Comparison of ENCODE assay signal across 22 cellular contexts in genomic region chr1:200862713-200863415, GRCh38. TPM values are rescaled to one million over a fixed set of nuclear protein-coding genes. Genes with fewer than 3 reads are reported as not detected.
DNase-seq lines count a peak whose midpoint lies in the region; ATAC-seq, FAIRE-seq and TF ChIP-seq lines count a peak whose summit lies in the region.
"Had no signal": no experiment of that assay in that cellular context is flagged by ENCODE, and none has a peak within 500 bp of the region (broad histone marks: within the 10 kb centered on the region; RNA-seq: fewer than 3 reads in every experiment).

No MANE protein-coding gene starts in this region.

- ATAC-seq in activated CD8-positive, alpha-beta T cell treated with anti-CD3 and anti-CD28 coated beads for 36 hours, result no peak
- ATAC-seq: left lung, SK-N-SH treated with all-trans-retinoic acid at 6 μM for 48 hours had no signal

- peak overlapping the region; percentile 5; the same call in 1 of the 2 replicates for H3K9ac ChIP-seq in MM.1S (ENCODE audit: low read length)

- H2AFZ ChIP-seq in MM.1S (ENCODE audit: low read length), result no peak overlapping the region

- CTCF ChIA-PET in MCF 10A (lab: Yijun Ruan, JAX), result interaction anchor here (0.6 to 1.0 kb wide), 3 partner anchors 11 to 323 kb away, joined by 3 to 4 read pairs (median 4); no protein-coding TSS in a partner anchor
- CTCF ChIA-PET in activated CD8-positive, alpha-beta T cell treated with anti-CD3 and anti-CD28 coated beads for 36 hours (lab: Charles Lee), result interaction anchor here (0.7 to 1.3 kb wide), 2 partner anchors 28 to 108 kb away, joined by 3 read pairs; no protein-coding TSS in a partner anchor

- POLR2A ChIA-PET in MCF 10A (lab: Yijun Ruan, JAX), result interaction anchor here (0.6 to 1.6 kb wide), 3 partner anchors 12 to 228 kb away, joined by 3 to 5 read pairs (median 5); no protein-coding TSS in a partner anchor
- POLR2A ChIA-PET in activated CD8-positive, alpha-beta T cell treated with anti-CD3 and anti-CD28 coated beads for 36 hours (lab: Charles Lee), result interaction anchor here (0.6 to 1.4 kb wide), 3 partner anchors 25 to 305 kb away, joined by 3 to 4 read pairs (median 3); no protein-coding TSS in a partner anchor

- no peaks in the 10 kb centered on the region for H3K4me1 Mint-ChIP-seq in MCF 10A (ENCODE audit: insufficient read depth, unreplicated experiment)
- peaks cover 37% of the 10 kb centered on the region for H3K4me1 Mint-ChIP-seq in activated CD8-positive, alpha-beta T cell treated with anti-CD3 and anti-CD28 coated beads for 36 hours (ENCODE audit: low read depth)
- H3K4me1 Mint-ChIP-seq in T-helper 2 cell treated with Interferon-gamma antibody and Interleukin-4, amounts not matched to agents 5 μg/mL and 100 μg/mL, for 36 hours (ENCODE audit: low read depth), result peaks cover 16% of the 10 kb centered on the region

- H3K4me3 ChIP-seq in breast epithelium (no peak overlapping the region), MM.1S (ENCODE audit: low read length) (no peak overlapping the region), right atrium auricular region (no peak overlapping the region)
- H3K4me3 ChIP-seq: left lung, ovary, testis had no signal

- no peak for TF ChIP-seq POLR2A in breast epithelium (IDR thresholded peaks at IDR 0.05)
- no peak for TF ChIP-seq POLR2A in H54 (IDR thresholded peaks at IDR 0.05; ENCODE audit: low read depth, low read length)

- H3K9me3 Mint-ChIP-seq in MCF 10A (ENCODE audit: unreplicated experiment), result no peaks in the 10 kb centered on the region
- H3K9me3 Mint-ChIP-seq in activated CD8-positive, alpha-beta T cell treated with anti-CD3 and anti-CD28 coated beads for 36 hours, result no peaks in the 10 kb centered on the region
- H3K9me3 Mint-ChIP-seq in T-helper 2 cell treated with Interferon-gamma antibody and Interleukin-4, amounts not matched to agents 5 μg/mL and 100 μg/mL, for 36 hours, result no peaks in the 10 kb centered on the region
- H3K9me3 Mint-ChIP-seq: activated T-helper 2 cell treated with anti-CD3 and anti-CD28 coated beads, Interferon-gamma antibody, Interleukin-2, Interleukin-4, amounts not matched to agents 10 μg/mL and 5 μg/mL and 100 μg/mL, durations not matched to agents 14 hours and 24 hours and 36 hours had no signal

- H3K27me3 ChIP-seq in breast epithelium (no peaks in the 10 kb centered on the region), MM.1S (replicated peaks; ENCODE audit: insufficient read depth, low read length) (no peaks in the 10 kb centered on the region), right atrium auricular region (no peaks in the 10 kb centered on the region)
- H3K27me3 ChIP-seq: left lung, ovary, testis had no signal

- H3F3A ChIP-seq in MM.1S (ENCODE audit: insufficient read depth, low read length), result peaks cover 36% of the 10 kb centered on the region

- intact Hi-C loops in MCF 10A (cut with micrococcal nuclease), result no loop called here
- intact Hi-C loops in breast epithelium (cut with DNase I; ENCODE audit: low total_unique reads), result no loop called here
- intact Hi-C loops in activated CD8-positive, alpha-beta T cell treated with anti-CD3 and anti-CD28 coated beads for 36 hours (cut with micrococcal nuclease), result no loop called here

- H3K9me2 ChIP-seq in MM.1S (replicated peaks; ENCODE audit: insufficient read depth, low read length), result no peaks in the 10 kb centered on the region

- no peak overlapping the region for H3K4me3 Mint-ChIP-seq in MCF 10A (ENCODE audit: unreplicated experiment)
- H3K4me3 Mint-ChIP-seq in activated CD8-positive, alpha-beta T cell treated with anti-CD3 and anti-CD28 coated beads for 36 hours, result no peak overlapping the region
- H3K4me3 Mint-ChIP-seq in T-helper 2 cell treated with Interferon-gamma antibody and Interleukin-4, amounts not matched to agents 5 μg/mL and 100 μg/mL, for 36 hours, result no peak overlapping the region

- H3K27ac ChIP-seq in breast epithelium (no peak overlapping the region), MM.1S (ENCODE audit: low read length) (peak overlapping the region; percentile 42; the same call in 1 of the 2 replicates), right atrium auricular region (no peak overlapping the region)
- H3K27ac ChIP-seq: epithelial cell of prostate, left lung, ovary, testis had no signal

- H3K4me2 ChIP-seq in MM.1S (ENCODE audit: low read depth, low read length), result peak overlapping the region; percentile 8; the same call in 1 of the 2 replicates

- FAIRE-seq in H54 (lab: Jason Lieb, UNC), result no peak
- FAIRE-seq: astrocyte had no signal

- no peaks in the 10 kb centered on the region for H3K79me2 ChIP-seq in MM.1S (ENCODE audit: low read length)

- TF ChIP-seq CTCF in MCF 10A (IDR thresholded peaks at IDR 0.05; ENCODE audit: unreplicated experiment), result no peak
- TF ChIP-seq CTCF in breast epithelium (IDR thresholded peaks at IDR 0.05), result no peak
- TF ChIP-seq CTCF in MM.1S (IDR thresholded peaks at IDR 0.05; ENCODE audit: low read length), result no peak
- no peak for TF ChIP-seq CTCF in activated CD8-positive, alpha-beta T cell treated with anti-CD3 and anti-CD28 coated beads for 36 hours (IDR thresholded peaks at IDR 0.05)
- TF ChIP-seq CTCF in right atrium auricular region (IDR thresholded peaks at IDR 0.05), result no peak

- H3K4me1 ChIP-seq in breast epithelium, result no peaks in the 10 kb centered on the region
- peaks cover 45% of the 10 kb centered on the region for H3K4me1 ChIP-seq in MM.1S (ENCODE audit: low read length)
- H3K4me1 ChIP-seq in right atrium auricular region, result peaks cover 0 to 11% of the 10 kb centered on the region in 2 donors
- H3K4me1 ChIP-seq: left lung, testis had no signal

- no peaks in the 10 kb centered on the region for H4K20me1 ChIP-seq in MM.1S (ENCODE audit: insufficient read depth, low read length)

- peaks cover 77% of the 10 kb centered on the region for H3K36me3 Mint-ChIP-seq in MCF 10A (ENCODE audit: insufficient read depth, unreplicated experiment)
- H3K36me3 Mint-ChIP-seq in activated CD8-positive, alpha-beta T cell treated with anti-CD3 and anti-CD28 coated beads for 36 hours (ENCODE audit: low read depth), result no peaks in the 10 kb centered on the region
- H3K36me3 Mint-ChIP-seq in T-helper 2 cell treated with Interferon-gamma antibody and Interleukin-4, amounts not matched to agents 5 μg/mL and 100 μg/mL, for 36 hours (ENCODE audit: low read depth), result no peaks in the 10 kb centered on the region

- H3K9me3 ChIP-seq in breast epithelium (no peaks in the 10 kb centered on the region), MM.1S (replicated peaks; ENCODE audit: insufficient read depth, low read length) (no peaks in the 10 kb centered on the region), right atrium auricular region (no peaks in the 10 kb centered on the region)
- H3K9me3 ChIP-seq: left lung, ovary, testis had no signal

- no peaks in the 10 kb centered on the region for H3K36me3 ChIP-seq in breast epithelium
- no peaks in the 10 kb centered on the region for H3K36me3 ChIP-seq in MM.1S (replicated peaks; ENCODE audit: insufficient read depth, low read length)
- H3K36me3 ChIP-seq in right atrium auricular region, result peaks cover 10% of the 10 kb centered on the region
- H3K36me3 ChIP-seq: ovary had no signal

- no TSS peak for BruUV-seq in MCF 10A (replicated peaks; lab: Mats Ljungman, UMichigan)

- peak overlapping the region; percentile 9 for H3K27ac Mint-ChIP-seq in MCF 10A (ENCODE audit: low read depth, unreplicated experiment)
- no peak overlapping the region for H3K27ac Mint-ChIP-seq in activated CD8-positive, alpha-beta T cell treated with anti-CD3 and anti-CD28 coated beads for 36 hours
- no peak overlapping the region for H3K27ac Mint-ChIP-seq in T-helper 2 cell treated with Interferon-gamma antibody and Interleukin-4, amounts not matched to agents 5 μg/mL and 100 μg/mL, for 36 hours
- H3K27ac Mint-ChIP-seq: activated T-helper 2 cell treated with anti-CD3 and anti-CD28 coated beads, Interferon-gamma antibody, Interleukin-2, Interleukin-4, amounts not matched to agents 10 μg/mL and 5 μg/mL and 100 μg/mL, durations not matched to agents 14 hours and 24 hours and 36 hours had no signal

- DNase-seq in MCF 10A (ENCODE audit: unreplicated experiment), result no peak
- DNase-seq in breast epithelium (ENCODE audit: low spot score in 2 of 2), result no peak
- DNase-seq in MM.1S, result peak; percentile 29
- DNase-seq in activated CD8-positive, alpha-beta T cell treated with anti-CD3 and anti-CD28 coated beads for 36 hours, result peak; percentile 31
- no peak for DNase-seq in H54 (ENCODE audit: insufficient read length, low spot score)
- DNase-seq in NCI-H226, result no peak
- no peak for DNase-seq in T-helper 2 cell treated with Interferon-gamma antibody and Interleukin-4, amounts not matched to agents 5 μg/mL and 100 μg/mL, for 36 hours (ENCODE audit: low spot score)
- DNase-seq in right atrium auricular region (ENCODE audit: low spot score), result no peak
- DNase-seq: activated CD4-positive, alpha-beta T cell treated with anti-CD3 and anti-CD28 coated beads, Interleukin-2, amount 50 U/mL, for 48 hours; cortex of kidney; left lung; NCI-H510A treated with DMSO at 0.1 percent for 48 hours; ovary; stimulated activated CD4-positive, alpha-beta T cell treated with anti-CD3 and anti-CD28 coated beads, Interleukin-4, amount 100 ng/mL, for 24 hours; stimulated activated CD8-positive, alpha-beta memory T cell treated with anti-CD3 and anti-CD28 coated beads, Interleukin-4, amount 100 ng/mL, for 48 hours; testis had no signal

- no peaks in the 10 kb centered on the region for H3K27me3 Mint-ChIP-seq in MCF 10A (ENCODE audit: insufficient read depth, unreplicated experiment)
- H3K27me3 Mint-ChIP-seq in activated CD8-positive, alpha-beta T cell treated with anti-CD3 and anti-CD28 coated beads for 36 hours, result peaks cover 5% of the 10 kb centered on the region
- peaks cover 42% of the 10 kb centered on the region for H3K27me3 Mint-ChIP-seq in T-helper 2 cell treated with Interferon-gamma antibody and Interleukin-4, amounts not matched to agents 5 μg/mL and 100 μg/mL, for 36 hours (ENCODE audit: low read depth)

RNA-seq across cellular contexts. Expression of gene GPR25, which starts 9.9 kb away (rescaled TPM):
- 0.25 and 0.68 TPM in 2 replicates for total RNA-seq in MCF 10A (2022)
- under 1 TPM in 1 of 3 donors, not detected in 2; 0.29 TPM for total RNA-seq in breast epithelium
- total RNA-seq in activated CD8-positive, alpha-beta T cell treated with anti-CD3 and anti-CD28 coated beads for 36 hours, result under 1 TPM; 0.29 to 0.34 TPM
- total RNA-seq in right atrium auricular region, result not detected
- total RNA-seq: activated T-helper 2 cell treated with anti-CD3 and anti-CD28 coated beads, Interferon-gamma antibody, Interleukin-2, Interleukin-4, amounts not matched to agents 10 μg/mL and 5 μg/mL and 100 μg/mL, durations not matched to agents 14 hours and 24 hours and 36 hours; astrocyte; H4; LHCN-M2; ovary had no signal

RNA-seq across cellular contexts. Expression of gene INAVA, which starts 31.8 kb away (rescaled TPM):
- total RNA-seq in MCF 10A (2022) (25.1 and 30.5 TPM in 2 replicates), breast epithelium (1 to 10 TPM in 2 of 3 donors, not detected in 1; 1.0 to 7.5 TPM), right atrium auricular region (not detected)
- not detected for total RNA-seq in activated CD8-positive, alpha-beta T cell treated with anti-CD3 and anti-CD28 coated beads for 36 hours
- total RNA-seq: activated T-helper 2 cell treated with anti-CD3 and anti-CD28 coated beads, Interferon-gamma antibody, Interleukin-2, Interleukin-4, amounts not matched to agents 10 μg/mL and 5 μg/mL and 100 μg/mL, durations not matched to agents 14 hours and 24 hours and 36 hours had no signal

Comparison
In these comparisons a context has a peak if more than half of its experiments do, and no peak if none do; other contexts are left out.
1. DNase-seq: peak in MM.1S (single experiment) and activated CD8-positive, alpha-beta T cell treated with anti-CD3 and anti-CD28 coated beads for 36 hours (single experiment); none in MCF 10A (single experiment), breast epithelium (0 of 2), H54 (single experiment), NCI-H226 (single experiment), T-helper 2 cell treated with Interferon-gamma antibody and Interleukin-4, amounts not matched to agents 5 μg/mL and 100 μg/mL, for 36 hours (single experiment) and right atrium auricular region (single experiment).